1 cellular context compared by ENCODE assay signal in genomic region chr6:43395822-43396221, GRCh38.
TF ChIP-seq lines count a peak whose summit lies in the region.

No MANE protein-coding gene starts in this region.

TF ChIP-seq in H1, 55 proteins besides CTCF, POLR2A, EP300 and RAD21:
- TF ChIP-seq TAF1 (IDR thresholded peaks at IDR 0.05; ENCODE audit: low read depth, low read length) (no peak), KDM1A (IDR thresholded peaks at IDR 0.05; ENCODE audit: borderline replicate concordance, low read length) (no peak), SIN3A (conservative IDR thresholded peaks at IDR 0.05 in 1 of 2, IDR thresholded peaks at IDR 0.05 in 1 of 2; ENCODE audit: low read depth in 1 of 2, low read length in 2 of 2) (no peak), JUN (IDR thresholded peaks at IDR 0.05; ENCODE audit: low read depth, low read length) (no peak), CTBP2 (IDR thresholded peaks at IDR 0.05; ENCODE audit: borderline replicate concordance, insufficient read depth, insufficient read length, low read length) (no peak), ZNF274 (IDR thresholded peaks at IDR 0.05; ENCODE audit: borderline replicate concordance, extremely low read depth, low read length) (no peak), SP1 (IDR thresholded peaks at IDR 0.05; ENCODE audit: low read depth, low read length) (no peak), ATF3 (IDR thresholded peaks at IDR 0.05; ENCODE audit: insufficient read depth, low read depth, low read length) (no peak), EZH2 (IDR thresholded peaks at IDR 0.05; ENCODE audit: low read depth, low read length, severe bottlenecking) (no peak), TCF12 (IDR thresholded peaks at IDR 0.05; ENCODE audit: low read depth, low read length) (no peak), GTF2F1 (IDR thresholded peaks at IDR 0.05; ENCODE audit: borderline replicate concordance, low read depth, low read length) (no peak)
